30 cellular contexts compared by ENCODE assay signal in genomic region chr10:71529203-71529537, GRCh38.
DNase-seq lines count a peak whose midpoint lies in the region; ATAC-seq, FAIRE-seq and TF ChIP-seq lines count a peak whose summit lies in the region.
"Had no signal": no experiment of that assay in that cellular context is flagged by ENCODE, and none has a peak within 500 bp of the region (broad histone marks: within the 10 kb centered on the region; RNA-seq: fewer than 3 reads in every experiment).

No MANE protein-coding gene starts in this region.

- no peaks in the 10 kb centered on the region for H3K79me1 ChIP-seq in H1 (ENCODE audit: low read depth, low read length)

- POLR2A ChIA-PET in H1 (lab: Charles Lee; ENCODE audit: partially characterized antibody): interaction anchor here (0.6 to 1.3 kb wide), 3 partner anchors 12 to 23 kb away, joined by 3 to 4 read pairs (median 3); no protein-coding TSS in a partner anchor

- peak overlapping the region; percentile 97 for H3K27ac Mint-ChIP-seq in neural progenitor cell
- H3K27ac Mint-ChIP-seq: CD14-positive monocyte had no signal

- TF ChIP-seq CTCF in WERI-Rb-1 (IDR thresholded peaks at IDR 0.05; ENCODE audit: low read depth, low read length) (no peak), H1 (IDR thresholded peaks at IDR 0.05; ENCODE audit: control extremely low read depth in 1 of 3, insufficient read depth in 1 of 3, low read depth in 1 of 3, low read length in 3 of 3) (no peak), neural progenitor cell (IDR thresholded peaks at IDR 0.05) (no peak)

- CTCF ChIA-PET in H1 (lab: Charles Lee; ENCODE audit: partially characterized antibody): interaction anchor here (0.5 to 5.7 kb wide), 16 partner anchors 11 to 321 kb away, joined by 3 to 53 read pairs (median 4); partner anchors contain the start of gene SLC29A3

- no peak for DNase-seq in left ventricle myocardium superior
- DNase-seq in Right ventricle myocardium superior: no peak
- no peak for DNase-seq in WERI-Rb-1
- no peak for DNase-seq in H1 (ENCODE audit: low read depth in 1 of 2, low spot score in 2 of 2)
- DNase-seq in neural progenitor cell (ENCODE audit: low spot score): no peak
- DNase-seq in central memory CD4-positive, alpha-beta T cell: no peak
- DNase-seq in activated CD4-positive, alpha-beta T cell treated with anti-CD3 and anti-CD28 coated beads for 48 hours: no peak
- DNase-seq: 8988T; ACHN; BE2C; CD8-positive, alpha-beta memory T cell; DMS 273 treated with DMSO at 0.1 percent for 48 hours; DMS79; EL; GDM1; Karpas-422; NCI-H1092 treated with DMSO at 0.1 percent for 48 hours; NCI-H1436 treated with DMSO at 0.1 percent for 48 hours; NCI-H187 treated with DMSO at 0.1 percent for 48 hours; NCI-H446; NCI-H524 treated with DMSO at 0.1 percent for 48 hours; NCI-H82; NK-92 treated with Interleukin-12 subunit alpha and Interleukin-12 subunit beta, amount 100 ng/mL, for 24 hours; PC-3; SHP77 had no signal

- H3K4me1 ChIP-seq in H1 (replicated peaks in 1 of 4; ENCODE audit: control insufficient read depth in 3 of 4, insufficient read depth in 4 of 4, low read length in 3 of 4) (peaks cover 4 to 20% (median 16%) of the 10 kb centered on the region in 4 experiments), neural progenitor cell (peaks cover 50% of the 10 kb centered on the region)

- H4K91ac ChIP-seq in H1 (replicated peaks; ENCODE audit: insufficient read length, low read length): peak overlapping the region; percentile 46

- H3K27me3 ChIP-seq in WERI-Rb-1 (ENCODE audit: insufficient read depth, low read depth, severe bottlenecking) (no peaks in the 10 kb centered on the region), H1 (replicated peaks in 1 of 4; ENCODE audit: control insufficient read depth in 3 of 4, extremely low read depth in 1 of 4, insufficient read depth in 3 of 4, low read length in 3 of 4) (no peaks in the 10 kb centered on the region), neural progenitor cell (no peaks in the 10 kb centered on the region)
- H3K27me3 ChIP-seq: BE2C had no signal

- H3K14ac ChIP-seq in H1 (ENCODE audit: insufficient read length): no peak overlapping the region

- H3K9me3 ChIP-seq in WERI-Rb-1 (ENCODE audit: severe bottlenecking): no peaks in the 10 kb centered on the region
- no peaks in the 10 kb centered on the region for H3K9me3 ChIP-seq in H1 (ENCODE audit: insufficient read depth in 2 of 2, low read depth in 1 of 2, low read length in 1 of 2)
- no peaks in the 10 kb centered on the region for H3K9me3 ChIP-seq in neural progenitor cell (ENCODE audit: low read depth)
- H3K9me3 ChIP-seq: BE2C had no signal

- no peak for TF ChIP-seq EP300 in H1 (IDR thresholded peaks at IDR 0.05; ENCODE audit: borderline replicate concordance in 1 of 2, low read depth in 2 of 2, low read length in 2 of 2)

- no peaks in the 10 kb centered on the region for H4K20me1 ChIP-seq in H1 (replicated peaks in 1 of 2; ENCODE audit: control insufficient read depth in 1 of 2, insufficient read depth in 2 of 2, low read length in 2 of 2)
- no peaks in the 10 kb centered on the region for H4K20me1 ChIP-seq in neural progenitor cell (ENCODE audit: low read depth)

- H2BK12ac ChIP-seq in H1 (ENCODE audit: low read depth, low read length): peak overlapping the region; percentile 84; the same call in 1 of the 2 replicates

- WGBS in H1 (ENCODE audit: extremely low coverage in 1 of 2, insufficient coverage in 1 of 2, insufficient read length in 1 of 2, insufficient replicate concordance in 2 of 2, low coverage in 1 of 2, low lambda C conversion rate in 2 of 2, missing lambda C conversion rate in 1 of 2), 2 experiments: 93% methylated on average over 8 of the region's 8 CpGs; no CpG with 5 or more reads in 1 of the 2 experiments

- peaks cover 63% of the 10 kb centered on the region for H3K4me1 Mint-ChIP-seq in neural progenitor cell

- no peak overlapping the region for H3K4me3 ChIP-seq in WERI-Rb-1 (ENCODE audit: low read depth, low read length)
- peak overlapping the region in 1 of 4 experiments; percentile 15; a peak in 1 of 8 replicates for H3K4me3 ChIP-seq in H1 (ENCODE audit: extremely low read depth in 1 of 4, insufficient read depth in 2 of 4, low read depth in 3 of 4, low read length in 4 of 4)
- peak overlapping the region; percentile 24 for H3K4me3 ChIP-seq in neural progenitor cell
- H3K4me3 ChIP-seq: GM12878 had no signal

- H2BK15ac ChIP-seq in H1 (ENCODE audit: low read length): peak overlapping the region; percentile 83; the same call in 1 of the 2 replicates

- no peak overlapping the region for H3K9ac ChIP-seq in H1 (replicated peaks in 1 of 4; ENCODE audit: extremely low read depth in 1 of 4, low read depth in 3 of 4, low read length in 3 of 4)
- H3K9ac ChIP-seq in neural progenitor cell: no peak overlapping the region

- no peak overlapping the region for H3K4ac ChIP-seq in H1 (replicated peaks; ENCODE audit: insufficient read length, low read depth, low read length)

- intact Hi-C loops in left ventricle myocardium superior (cut with micrococcal nuclease) (no loop called here), Right ventricle myocardium superior (cut with DNase I) (no loop called here)

- H2AFZ ChIP-seq in H1 (ENCODE audit: low read length) (no peak overlapping the region), neural progenitor cell (replicated peaks) (no peak overlapping the region)

- H3K27ac ChIP-seq in WERI-Rb-1: peak overlapping the region; percentile 89
- H3K27ac ChIP-seq in H1 (ENCODE audit: low read depth, low read length): no peak overlapping the region
- peak overlapping the region; percentile 98 for H3K27ac ChIP-seq in neural progenitor cell
- H3K27ac ChIP-seq: HL-60 had no signal

- H3K23me2 ChIP-seq in H1 (ENCODE audit: low read depth, low read length): no peaks in the 10 kb centered on the region

- peaks cover 7% of the 10 kb centered on the region for H3K27me3 Mint-ChIP-seq in neural progenitor cell (ENCODE audit: insufficient read depth, low read depth)

- no peak for FAIRE-seq in H1 (lab: Jason Lieb, UNC)
- FAIRE-seq: GM12878, H54 had no signal

- ATAC-seq in left ventricle myocardium superior: peak; percentile 25
- no peak for ATAC-seq in Right ventricle myocardium superior (ENCODE audit: poor library complexity)
- ATAC-seq in GM21825 (IDR thresholded peaks at IDR 0.05; ENCODE audit: unreplicated experiment): no peak
- ATAC-seq: GM12878, PC-3 had no signal

- H3K23ac ChIP-seq in H1 (ENCODE audit: insufficient read length): no peak overlapping the region

- H2BK20ac ChIP-seq in H1 (ENCODE audit: low read length): peak overlapping the region; percentile 93; the same call in 1 of the 2 replicates

- H3F3A ChIP-seq in neural progenitor cell (ENCODE audit: low read depth): peaks cover 24% of the 10 kb centered on the region

- peak overlapping the region; percentile 88; the same call in 1 of the 2 replicates for H2AK5ac ChIP-seq in H1 (ENCODE audit: low read depth, low read length)

- H3K18ac ChIP-seq in H1 (ENCODE audit: extremely low read depth, low read length): peak overlapping the region; percentile 26; the same call in 1 of the 2 replicates

- no peak overlapping the region for H3K56ac ChIP-seq in H1 (replicated peaks; ENCODE audit: insufficient read length, low read depth, low read length)

- H4K8ac ChIP-seq in H1 (ENCODE audit: extremely low read depth, insufficient read depth, low read length): peak overlapping the region; percentile 62

- no peak for TF ChIP-seq RAD21 in H1 (IDR thresholded peaks at IDR 0.05 in 1 of 2, conservative IDR thresholded peaks at IDR 0.05 in 1 of 2; ENCODE audit: low read depth in 2 of 2, low read length in 2 of 2)

- H2BK5ac ChIP-seq in H1 (ENCODE audit: low read depth, low read length): peak overlapping the region; percentile 66; the same call in 1 of the 2 replicates

- H3K36me3 Mint-ChIP-seq in neural progenitor cell: no peaks in the 10 kb centered on the region
- H3K36me3 Mint-ChIP-seq: CD14-positive monocyte had no signal

- peak overlapping the region; percentile 36 to 43; a peak in 2 of 4 replicates for H3K4me2 ChIP-seq in H1 (ENCODE audit: insufficient read depth in 1 of 2, low read depth in 2 of 2, low read length in 2 of 2)
- H3K4me2 ChIP-seq in neural progenitor cell: peak overlapping the region; percentile 78

- peak overlapping the region; percentile 68 for H3K4me3 Mint-ChIP-seq in neural progenitor cell
- H3K4me3 Mint-ChIP-seq: CD14-positive monocyte; CD8-positive, alpha-beta memory T cell had no signal

- H4K5ac ChIP-seq in H1 (ENCODE audit: insufficient read length, low read depth, low read length): peak overlapping the region; percentile 23

- H3K36me3 ChIP-seq in WERI-Rb-1 (peaks cover 44% of the 10 kb centered on the region), H1 (ENCODE audit: control insufficient read depth in 2 of 4, insufficient read depth in 4 of 4, low read length in 3 of 4) (no peaks in the 10 kb centered on the region), neural progenitor cell (no peaks in the 10 kb centered on the region)
- H3K36me3 ChIP-seq: BE2C had no signal

- H3K9me3 Mint-ChIP-seq in neural progenitor cell: no peaks in the 10 kb centered on the region
- H3K9me3 Mint-ChIP-seq: CD8-positive, alpha-beta memory T cell had no signal

- H2BK120ac ChIP-seq in H1 (replicated peaks; ENCODE audit: low read depth, low read length): peak overlapping the region; percentile 29

- no peak for TF ChIP-seq POLR2A in H1 (IDR thresholded peaks at IDR 0.05; ENCODE audit: control extremely low read depth in 1 of 2, low read depth in 2 of 2, low read length in 2 of 2)

- H3K79me2 ChIP-seq in H1 (ENCODE audit: control insufficient read depth in 1 of 2, insufficient read depth in 2 of 2, low read length in 2 of 2) (no peaks in the 10 kb centered on the region), neural progenitor cell (ENCODE audit: low read depth) (no peaks in the 10 kb centered on the region)

TF ChIP-seq in H1, 55 proteins besides CTCF, POLR2A, EP300 and RAD21 (continues in another document):
- TF ChIP-seq MAX (IDR thresholded peaks at IDR 0.05) (no peak), FOSL1 (IDR thresholded peaks at IDR 0.05; ENCODE audit: insufficient read depth, low read depth, low read length) (no peak), NRF1 (IDR thresholded peaks at IDR 0.05; ENCODE audit: low read depth, low read length) (no peak), CHD1 (IDR thresholded peaks at IDR 0.05; ENCODE audit: low read depth, low read length) (no peak), GTF2F1 (IDR thresholded peaks at IDR 0.05; ENCODE audit: borderline replicate concordance, low read depth, low read length) (no peak), CREB1 (IDR thresholded peaks at IDR 0.05) (no peak), HDAC2 (IDR thresholded peaks at IDR 0.05; ENCODE audit: borderline replicate concordance in 1 of 2, low read depth in 2 of 2, low read length in 2 of 2) (no peak), RXRA (IDR thresholded peaks at IDR 0.05; ENCODE audit: insufficient read depth, low read depth, low read length) (no peak)
